ENCODE assay signal across 20 cellular contexts in the genomic region with DNA sequence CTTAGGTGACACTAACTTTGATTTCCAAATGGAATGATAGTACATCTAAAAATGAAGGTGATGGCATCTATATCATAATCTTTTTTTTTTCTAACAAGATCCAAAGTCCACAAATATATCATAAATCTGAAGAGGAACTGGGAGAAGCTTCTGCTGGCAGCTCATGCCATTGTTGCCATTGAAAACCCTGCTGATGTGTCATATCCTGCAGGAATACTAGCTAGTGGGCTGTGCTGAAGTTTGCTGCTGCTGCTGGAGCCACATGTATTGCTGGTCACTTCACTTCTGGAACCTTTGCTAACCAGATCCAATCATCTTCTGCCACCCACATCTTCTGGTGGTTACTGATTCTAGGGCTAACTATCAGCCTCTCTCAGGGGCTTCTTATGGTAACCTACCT. TPM values are rescaled to one million over a fixed set of nuclear protein-coding genes. Genes with fewer than 3 reads are reported as not detected.
A peak's percentile ranks its signal among the peaks of the same experiment; 100 is the strongest.
DNase-seq lines count a peak whose midpoint lies in the region; ATAC-seq and TF ChIP-seq lines count a peak whose summit lies in the region.
"Had no signal": no experiment of that assay in that cellular context is flagged by ENCODE, and none has a peak within 500 bp of the region (broad histone marks: within the 10 kb centered on the region; RNA-seq: fewer than 3 reads in every experiment).

No MANE protein-coding gene starts in this region.

- peaks cover 12% of the 10 kb centered on the region for H3K36me3 Mint-ChIP-seq in progenitor cell of endocrine pancreas (ENCODE audit: insufficient read depth)

- DNase-seq in ELR (ENCODE audit: low read depth) = peak; percentile 69
- DNase-seq in MG63 = peak; percentile 50
- DNase-seq in dermis microvascular lymphatic vessel endothelial cell (ENCODE audit: low read depth in 2 of 2) = peak; percentile 9 to 74
- DNase-seq in lung microvascular endothelial cell (ENCODE audit: low read depth in 2 of 2) = peak; percentile 56 to 68
- no peak for DNase-seq in NCI-H226
- no peak for DNase-seq in progenitor cell of endocrine pancreas (ENCODE audit: low spot score, unreplicated experiment)
- no peak for DNase-seq in NAMALWA (ENCODE audit: low spot score)
- DNase-seq: activated CD4-positive, alpha-beta T cell treated with anti-CD3 and anti-CD28 coated beads for 36 hours; activated CD8-positive, alpha-beta memory T cell treated with anti-CD3 and anti-CD28 coated beads, Interleukin-2, amount 10 ng/mL, durations not matched to agents 7 days and 5 days; activated naive CD8-positive, alpha-beta T cell treated with anti-CD3 and anti-CD28 coated beads, Interleukin-2, amount 10 ng/mL, durations not matched to agents 7 days and 5 days; left ventricle myocardium inferior; NCI-H1694 treated with DMSO at 0.1 percent for 48 hours; stimulated activated naive B cell treated with anti-CD40 and anti-IgM and Interleukin-4, amounts not matched to agents 10 μg/mL and 1 μg/mL and 100 μg/mL, for 72 hours had no signal

- no peaks in the 10 kb centered on the region for H3K27me3 Mint-ChIP-seq in progenitor cell of endocrine pancreas
- H3K27me3 Mint-ChIP-seq: activated CD4-positive, alpha-beta T cell treated with anti-CD3 and anti-CD28 coated beads for 36 hours; activated CD8-positive, alpha-beta memory T cell treated with anti-CD3 and anti-CD28 coated beads, Interleukin-2, amount 10 ng/mL, durations not matched to agents 7 days and 5 days; activated naive CD8-positive, alpha-beta T cell treated with anti-CD3 and anti-CD28 coated beads, Interleukin-2, amount 10 ng/mL, durations not matched to agents 7 days and 5 days; activated T-helper 17 cell treated with anti-CD3 and anti-CD28 coated beads, Interleukin-2, amount 50 U/mL, for 72 hours; brain; stimulated activated naive B cell treated with anti-CD40 and anti-IgM and Interleukin-4, amounts not matched to agents 10 μg/mL and 1 μg/mL and 100 μg/mL, for 72 hours had no signal

- H3K9me3 Mint-ChIP-seq in progenitor cell of endocrine pancreas (ENCODE audit: low read depth) = no peaks in the 10 kb centered on the region
- H3K9me3 Mint-ChIP-seq: activated T-helper 17 cell treated with anti-CD3 and anti-CD28 coated beads, Interleukin-2, amount 50 U/mL, for 72 hours had no signal

- no peak overlapping the region for H3K4me3 ChIP-seq in MG63
- H3K4me3 ChIP-seq: coronary artery, left ventricle myocardium inferior, tibial nerve had no signal

- no peak for TF ChIP-seq CTCF in progenitor cell of endocrine pancreas (IDR thresholded peaks at IDR 0.05; ENCODE audit: unreplicated experiment)

- H3K4me1 Mint-ChIP-seq in progenitor cell of endocrine pancreas (ENCODE audit: low read depth) = no peaks in the 10 kb centered on the region
- H3K4me1 Mint-ChIP-seq: activated CD4-positive, alpha-beta T cell treated with anti-CD3 and anti-CD28 coated beads for 36 hours; activated naive CD8-positive, alpha-beta T cell treated with anti-CD3 and anti-CD28 coated beads, Interleukin-2, amount 10 ng/mL, durations not matched to agents 7 days and 5 days; activated T-helper 17 cell treated with anti-CD3 and anti-CD28 coated beads, Interleukin-2, amount 50 U/mL, for 72 hours; brain; stimulated activated naive B cell treated with anti-CD40 and anti-IgM and Interleukin-4, amounts not matched to agents 10 μg/mL and 1 μg/mL and 100 μg/mL, for 72 hours had no signal

- H3K4me3 Mint-ChIP-seq in progenitor cell of endocrine pancreas (ENCODE audit: low read depth) = no peak overlapping the region
- H3K4me3 Mint-ChIP-seq: activated CD4-positive, alpha-beta T cell treated with anti-CD3 and anti-CD28 coated beads for 36 hours; activated CD8-positive, alpha-beta memory T cell treated with anti-CD3 and anti-CD28 coated beads, Interleukin-2, amount 10 ng/mL, durations not matched to agents 7 days and 5 days; activated naive CD8-positive, alpha-beta T cell treated with anti-CD3 and anti-CD28 coated beads, Interleukin-2, amount 10 ng/mL, durations not matched to agents 7 days and 5 days; activated T-helper 17 cell treated with anti-CD3 and anti-CD28 coated beads, Interleukin-2, amount 50 U/mL, for 72 hours; brain; stimulated activated naive B cell treated with anti-CD40 and anti-IgM and Interleukin-4, amounts not matched to agents 10 μg/mL and 1 μg/mL and 100 μg/mL, for 72 hours had no signal

- no peaks in the 10 kb centered on the region for H3K27me3 ChIP-seq in MG63
- H3K27me3 ChIP-seq: neutrophil, tibial nerve had no signal

- ATAC-seq in GM18498 (IDR thresholded peaks at IDR 0.05; ENCODE audit: unreplicated experiment) = no peak
- ATAC-seq: activated CD4-positive, alpha-beta T cell treated with anti-CD3 and anti-CD28 coated beads for 36 hours; activated CD8-positive, alpha-beta memory T cell treated with anti-CD3 and anti-CD28 coated beads, Interleukin-2, amount 10 ng/mL, durations not matched to agents 7 days and 5 days; activated T-helper 17 cell treated with anti-CD3 and anti-CD28 coated beads, Interleukin-2, amount 50 U/mL, for 72 hours; HCT116; stimulated activated naive B cell treated with anti-CD40 and anti-IgM and Interleukin-4, amounts not matched to agents 10 μg/mL and 1 μg/mL and 100 μg/mL, for 72 hours had no signal

- no peaks in the 10 kb centered on the region for H3K9me3 ChIP-seq in MG63
- H3K9me3 ChIP-seq: neutrophil, tibial nerve had no signal

- no peak overlapping the region for H3K27ac Mint-ChIP-seq in progenitor cell of endocrine pancreas
- H3K27ac Mint-ChIP-seq: activated CD4-positive, alpha-beta T cell treated with anti-CD3 and anti-CD28 coated beads for 36 hours; activated CD8-positive, alpha-beta memory T cell treated with anti-CD3 and anti-CD28 coated beads, Interleukin-2, amount 10 ng/mL, durations not matched to agents 7 days and 5 days; activated naive CD8-positive, alpha-beta T cell treated with anti-CD3 and anti-CD28 coated beads, Interleukin-2, amount 10 ng/mL, durations not matched to agents 7 days and 5 days; activated T-helper 17 cell treated with anti-CD3 and anti-CD28 coated beads, Interleukin-2, amount 50 U/mL, for 72 hours; brain; stimulated activated naive B cell treated with anti-CD40 and anti-IgM and Interleukin-4, amounts not matched to agents 10 μg/mL and 1 μg/mL and 100 μg/mL, for 72 hours had no signal

- H3K36me3 ChIP-seq in MG63 = peaks cover 38% of the 10 kb centered on the region
- H3K36me3 ChIP-seq: left ventricle myocardium inferior, neutrophil had no signal

RNA-seq across cellular contexts. Expression of a gene that starts 27.4 kb away (rescaled TPM):
- total RNA-seq in MG63 (2014; rRNA removed; shearing (Covaris generic); ENCODE audit: low replicate concordance) = 2.3 and 3.5 TPM in 2 replicates
- total RNA-seq in dermis microvascular lymphatic vessel endothelial cell = under 0.01 TPM in 2 replicates
- 0.22 TPM in 1 of 2 replicates, not detected in the other for total RNA-seq in lung microvascular endothelial cell
- total RNA-seq in progenitor cell of endocrine pancreas = 7.9 and 8.0 TPM in 2 replicates

Comparison
In these comparisons a context has a peak if more than half of its experiments do, and no peak if none do; other contexts are left out.
1. DNase-seq: peak in ELR (single experiment), MG63 (single experiment), dermis microvascular lymphatic vessel endothelial cell (2 of 2) and lung microvascular endothelial cell (2 of 2); none in NCI-H226 (single experiment), progenitor cell of endocrine pancreas (single experiment) and NAMALWA (single experiment).